Comparison of ENCODE assay signal across 8 cellular contexts in the genomic region with DNA sequence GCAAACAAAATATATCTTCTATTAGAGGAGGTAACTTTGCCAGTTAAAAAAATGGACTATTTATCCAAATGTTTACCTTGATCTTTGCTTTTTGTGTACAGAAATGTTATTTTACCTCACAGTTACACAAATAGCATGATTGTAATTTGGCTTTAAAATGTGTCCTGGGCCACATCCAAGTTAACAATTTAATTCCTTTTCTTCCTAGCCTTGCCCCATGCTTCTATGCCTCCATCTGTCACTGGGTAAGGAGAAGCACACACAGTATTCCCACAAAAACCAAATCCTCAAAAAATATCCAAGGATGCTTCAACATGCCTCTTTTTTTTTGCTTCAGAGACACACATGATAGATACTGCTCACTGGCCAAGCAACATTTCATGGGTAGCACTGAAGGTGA. TPM values are rescaled to one million over a fixed set of nuclear protein-coding genes. Genes with fewer than 3 reads are reported as not detected.
"Had no signal": no experiment of that assay in that cellular context is flagged by ENCODE, and none has a peak within 500 bp of the region (broad histone marks: within the 10 kb centered on the region; RNA-seq: fewer than 3 reads in every experiment).

No MANE protein-coding gene starts in this region.

- DNase-seq: GM23248, GOT3, H7, HFFc6 had no signal

- ATAC-seq: HCT116, HepG2 had no signal

RNA-seq across cellular contexts. Expression of a gene that starts 30.9 kb away (rescaled TPM):
- total RNA-seq: GM23248, H4, H7, HepG2, HFFc6, HT1080 had no signal
